In the genomic region with DNA sequence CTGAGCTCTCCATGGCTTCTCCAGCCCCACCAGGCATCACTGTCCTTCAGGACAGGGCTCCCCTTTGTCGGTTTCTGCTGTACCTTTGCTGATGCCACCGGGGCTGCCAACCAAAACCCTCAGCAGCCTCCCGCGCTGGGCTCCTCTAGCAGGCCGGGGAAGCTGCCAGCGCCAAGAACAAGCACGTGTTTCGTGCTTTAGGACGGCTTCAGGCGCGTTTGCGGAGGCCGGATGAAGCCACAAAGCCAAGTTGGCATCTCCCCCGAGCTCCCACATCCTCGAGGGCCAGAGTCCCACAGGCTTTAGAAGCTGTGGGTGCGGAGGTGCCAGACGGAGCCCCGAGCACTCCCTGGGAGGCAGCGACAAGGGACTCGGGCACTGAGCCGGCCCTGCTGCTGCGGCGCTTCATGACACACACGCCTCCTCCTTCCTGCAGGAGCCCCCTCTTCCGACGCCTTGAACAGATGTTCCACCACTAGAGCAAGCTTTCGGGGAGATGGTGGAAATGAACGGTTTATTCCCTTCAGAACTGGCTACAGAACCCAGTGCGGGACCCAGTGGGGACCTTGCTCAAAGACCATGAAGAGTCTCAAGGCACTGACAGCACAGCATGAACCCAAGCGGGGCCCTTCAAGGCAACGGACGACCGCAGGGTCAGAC, we compare ENCODE assay signal across 10 cellular contexts. TPM values are rescaled to one million over a fixed set of nuclear protein-coding genes. Genes with fewer than 3 reads are reported as not detected.
DNase-seq lines count a peak whose midpoint lies in the region; ATAC-seq and TF ChIP-seq lines count a peak whose summit lies in the region.
"Had no signal": no experiment of that assay in that cellular context is flagged by ENCODE, and none has a peak within 500 bp of the region (broad histone marks: within the 10 kb centered on the region; RNA-seq: fewer than 3 reads in every experiment).

No MANE protein-coding gene starts in this region.

- peaks cover 3% of the 10 kb centered on the region for H3K4me1 Mint-ChIP-seq in memory B cell

- no peak overlapping the region for H3K4me3 ChIP-seq in stomach

- peak in 4 of 5 experiments; percentile 12 to 57 (median 38) for DNase-seq in T-helper 2 cell
- peak; percentile 45 for DNase-seq in activated effector memory CD4-positive, alpha-beta T cell treated with Interleukin-2 at 50 U/mL for 16 hours
- DNase-seq in memory B cell (ENCODE audit: low spot score in 2 of 2) = no peak
- DNase-seq in stomach = no peak
- no peak for DNase-seq in HPDE6-E6E7 (ENCODE audit: extremely low spot score)
- DNase-seq: OCI-M1 had no signal

- peaks cover 2% of the 10 kb centered on the region for H3K36me3 Mint-ChIP-seq in memory B cell

- TF ChIP-seq EP300 in stomach (IDR thresholded peaks at IDR 0.05) = no peak

- no peak for TF ChIP-seq POLR2A in stomach (IDR thresholded peaks at IDR 0.05)

- H3K36me3 ChIP-seq in stomach = no peaks in the 10 kb centered on the region
- H3K36me3 ChIP-seq: breast epithelium had no signal

- peaks cover 31% of the 10 kb centered on the region for H3K27me3 Mint-ChIP-seq in memory B cell

- peaks cover 2% of the 10 kb centered on the region for H3K9me3 Mint-ChIP-seq in memory B cell

- no peak overlapping the region for H3K27ac Mint-ChIP-seq in memory B cell

- 72 to 86% (median 83%) methylated on average over 32 to 33 of the region's 33 CpGs for WGBS in stomach, 5 donors

- peak overlapping the region in 3 of 5 donors; percentile 2 to 61 (median 19) for H3K27ac ChIP-seq in stomach

- H3K9me3 ChIP-seq in stomach = no peaks in the 10 kb centered on the region
- H3K9me3 ChIP-seq: breast epithelium had no signal

- peaks cover 0 to 18% (median 14%) of the 10 kb centered on the region in 4 donors for H3K4me1 ChIP-seq in stomach
- H3K4me1 ChIP-seq: breast epithelium had no signal

- H3K4me3 Mint-ChIP-seq in memory B cell = peak overlapping the region; percentile 39

- intact Hi-C loops in stomach (cut with DNase I; ENCODE audit: low total_unique reads) = no loop called here

- ATAC-seq in memory B cell (ENCODE audit: low read depth) (peak; percentile 26), GM19324 (IDR thresholded peaks at IDR 0.05; ENCODE audit: low FRiP score, unreplicated experiment) (no peak), GM19463 (IDR thresholded peaks at IDR 0.05; ENCODE audit: unreplicated experiment) (no peak), HG03025 (IDR thresholded peaks at IDR 0.05; ENCODE audit: low FRiP score, unreplicated experiment) (no peak)

- peaks cover 0 to 27% (median 0%) of the 10 kb centered on the region in 3 donors for H3K27me3 ChIP-seq in stomach

- TF ChIP-seq CTCF in stomach (IDR thresholded peaks at IDR 0.05) = no peak

RNA-seq across cellular contexts. Expression of gene SARDH, which starts 36.7 kb away (rescaled TPM):
- 10 to 100 TPM in 1 of 5 donors, 1 to 10 TPM in 3, not detected in 1; 2.3 to 15.2 (median 3.9) TPM for total RNA-seq in stomach
- 1 to 10 TPM in 1 of 3 donors, under 1 TPM in 2; 0.76 to 2.6 (median 0.93) TPM for polyA plus RNA-seq in stomach

Comparison
In these comparisons a context has a peak if more than half of its experiments do, and no peak if none do; other contexts are left out.
1. DNase-seq: peak in T-helper 2 cell (4 of 5) and activated effector memory CD4-positive, alpha-beta T cell treated with Interleukin-2 at 50 U/mL for 16 hours (single experiment); none in memory B cell (0 of 2), stomach (single experiment) and HPDE6-E6E7 (single experiment).